8 cellular contexts compared by ENCODE assay signal in the genomic region with DNA sequence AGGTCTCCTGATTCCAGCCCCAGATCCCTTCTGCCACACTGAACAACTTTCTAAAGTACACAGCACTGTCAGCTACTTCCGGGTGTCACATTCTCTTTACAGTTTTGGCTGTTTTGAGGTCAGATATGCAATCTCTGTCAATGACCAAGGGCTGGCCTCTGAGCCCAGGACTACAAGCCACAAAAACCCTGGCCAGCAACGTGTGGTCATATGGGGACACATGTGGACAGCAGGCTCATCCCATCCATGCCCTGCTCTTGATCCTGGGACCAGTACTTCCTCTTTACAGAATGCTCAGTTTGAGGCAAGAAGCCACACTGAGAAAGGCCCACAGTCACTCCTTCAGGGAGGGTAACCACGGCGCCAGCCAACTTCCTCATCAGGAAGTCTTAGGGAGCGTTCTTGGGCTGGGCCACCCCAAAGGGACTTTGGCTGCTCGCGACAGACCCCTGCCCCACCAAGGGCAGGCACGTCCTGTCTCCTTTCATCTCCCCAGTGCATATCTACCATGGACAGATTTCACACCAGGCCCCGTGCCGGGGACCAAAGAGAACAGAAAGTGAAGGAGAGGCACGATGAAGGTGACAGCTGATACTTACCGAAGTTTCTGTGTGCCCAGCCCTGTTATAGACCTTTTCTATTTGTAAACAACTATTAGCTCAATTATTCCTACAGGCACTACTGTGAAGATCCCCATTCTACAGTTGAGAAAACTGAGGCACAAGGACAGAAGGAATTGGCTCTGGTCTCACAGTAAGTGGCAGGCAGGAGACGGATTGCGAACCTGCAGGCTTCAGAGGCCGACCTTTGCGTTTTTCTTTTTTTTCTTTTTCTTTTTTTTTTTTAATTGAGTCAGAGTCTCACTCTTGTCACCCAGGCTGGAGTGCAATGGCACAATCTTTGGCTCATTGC. TPM values are rescaled to one million over a fixed set of nuclear protein-coding genes. Genes with fewer than 3 reads are reported as not detected.
DNase-seq lines count a peak whose midpoint lies in the region; ATAC-seq, FAIRE-seq and TF ChIP-seq lines count a peak whose summit lies in the region.

No MANE protein-coding gene starts in this region.

- no TSS peak for BruUV-seq in endothelial cell of umbilical vein (replicated peaks; lab: Mats Ljungman, UMichigan)

- H3K4me1 ChIP-seq in endothelial cell of umbilical vein (ENCODE audit: control insufficient read depth, extremely low read depth, insufficient read depth, low read length) (peaks cover 2% of the 10 kb centered on the region), gastrocnemius medialis (no peaks in the 10 kb centered on the region)

- intact Hi-C loops in endothelial cell of umbilical vein (cut with micrococcal nuclease) (no loop called here), gastrocnemius medialis (cut with DNase I; ENCODE audit: low total_unique reads) (no loop called here)

- H3K4me3 ChIP-seq in endothelial cell of umbilical vein (replicated peaks in 1 of 3; ENCODE audit: insufficient read depth in 1 of 3, low read depth in 1 of 3, low read length in 3 of 3) (no peak overlapping the region), gastrocnemius medialis (no peak overlapping the region)

- H3K9ac ChIP-seq in endothelial cell of umbilical vein (replicated peaks; ENCODE audit: extremely low read depth, insufficient read depth, low read length): no peak overlapping the region

- H3K9me3 ChIP-seq in endothelial cell of umbilical vein (replicated peaks; ENCODE audit: control insufficient read depth, insufficient read depth, low read length): no peaks in the 10 kb centered on the region
- no peaks in the 10 kb centered on the region for H3K9me3 ChIP-seq in gastrocnemius medialis

- no peaks in the 10 kb centered on the region for H3K9me1 ChIP-seq in endothelial cell of umbilical vein (replicated peaks; ENCODE audit: control insufficient read depth, extremely low read depth, insufficient read depth, low read length)

- dilution Hi-C loops in endothelial cell of umbilical vein (cut with MboI; ENCODE audit: extremely low pct_ligation_motif_present, low sequenced_read_pairs): no loop called here

- H3K36me3 ChIP-seq in endothelial cell of umbilical vein (ENCODE audit: control insufficient read depth in 2 of 2, extremely low read depth in 1 of 2, insufficient read depth in 2 of 2, low read length in 2 of 2) (peaks cover 0 to 5% of the 10 kb centered on the region in 2 experiments), gastrocnemius medialis (peaks cover 0 to under 1% of the 10 kb centered on the region in 2 donors)

- in situ Hi-C loops in gastrocnemius medialis (cut with MboI; ENCODE audit: low sequenced_read_pairs in 4 of 4): no loop called here

- H3K79me2 ChIP-seq in endothelial cell of umbilical vein (ENCODE audit: control insufficient read depth, insufficient read depth, low read length): no peaks in the 10 kb centered on the region

- no peaks in the 10 kb centered on the region for H4K20me1 ChIP-seq in endothelial cell of umbilical vein (replicated peaks; ENCODE audit: control insufficient read depth, extremely low read depth, insufficient read depth, low read length)

- TF ChIP-seq POLR2A in endothelial cell of umbilical vein (IDR thresholded peaks at IDR 0.05; ENCODE audit: low read depth, low read length) (no peak), gastrocnemius medialis (IDR thresholded peaks at IDR 0.05) (no peak)

- POLR2A ChIA-PET in endothelial cell of umbilical vein (lab: Charles Lee): no interaction called here

- peak; percentile 33 for FAIRE-seq in endothelial cell of umbilical vein (lab: Jason Lieb, UNC)

- no peak overlapping the region for H3K4me2 ChIP-seq in endothelial cell of umbilical vein (ENCODE audit: insufficient read depth, low read length)

- DNase-seq in OCI-M2 (lab: John Stamatoyannopoulos, UW; ENCODE audit: unreplicated experiment) (peak; percentile 11), endothelial cell of umbilical vein (ENCODE audit: low read depth, low spot score) (no peak), gastrocnemius medialis (peak; percentile 27 to 50), iPS-NIHi11 (ENCODE audit: low spot score) (no peak), HuH-7 (ENCODE audit: low spot score) (no peak), iPS-NIHi7 (ENCODE audit: extremely low spot score) (no peak)

- CTCF ChIA-PET in endothelial cell of umbilical vein (lab: Charles Lee): interaction anchor here (0.6 kb wide), 1 partner anchor 38 kb away, joined by 4 read pairs; a partner anchor contains a TSS

- H2AFZ ChIP-seq in endothelial cell of umbilical vein (ENCODE audit: low read depth, low read length): no peak overlapping the region

- ATAC-seq in GM18520 (IDR thresholded peaks at IDR 0.05; ENCODE audit: unreplicated experiment) (peak; percentile 43), HG02642 (IDR thresholded peaks at IDR 0.05; ENCODE audit: poor library complexity, unreplicated experiment) (peak; percentile 62), gastrocnemius medialis (peak; percentile 36 to 46)

- H3K27me3 ChIP-seq in endothelial cell of umbilical vein (ENCODE audit: control insufficient read depth in 2 of 2, insufficient read depth in 2 of 2, low read length in 2 of 2) (no peaks in the 10 kb centered on the region), gastrocnemius medialis (no peaks in the 10 kb centered on the region)

- TF ChIP-seq CTCF in endothelial cell of umbilical vein (IDR thresholded peaks at IDR 0.05; ENCODE audit: extremely low read depth in 1 of 2, insufficient read depth in 1 of 2, low read depth in 1 of 2, low read length in 2 of 2) (no peak), gastrocnemius medialis (IDR thresholded peaks at IDR 0.05 in 4 of 5, conservative IDR thresholded peaks at IDR 0.05 in 1 of 5) (no peak)

- H3K27ac ChIP-seq in endothelial cell of umbilical vein (ENCODE audit: insufficient read depth, low read depth, low read length) (no peak overlapping the region), gastrocnemius medialis (peak overlapping the region in 2 of 4 donors; percentile 10 to 38)

TF ChIP-seq in endothelial cell of umbilical vein, 7 proteins besides CTCF, POLR2A, EP300 and RAD21:
- TF ChIP-seq POLR2AphosphoS5 (IDR thresholded peaks at IDR 0.05; ENCODE audit: insufficient read depth, low read depth, low read length) (no peak), MYC (IDR thresholded peaks at IDR 0.05; ENCODE audit: low read depth, low read length) (no peak)

RNA-seq across cellular contexts. Expression of a gene that starts 37.3 kb away (rescaled TPM):
- 47.2 and 57.9 TPM in 2 replicates for total RNA-seq in endothelial cell of umbilical vein
- polyA plus RNA-seq in endothelial cell of umbilical vein: 16.9 and 17.9 TPM in 2 replicates
- polyA plus RNA-seq in endothelial cell of umbilical vein (2011; cell fraction: cytosol; rRNA removed): 11.2 and 12.3 TPM in 2 replicates
- polyA plus RNA-seq in endothelial cell of umbilical vein (2011; cell fraction: nucleus; rRNA removed): 41.5 and 48.7 TPM in 2 replicates
- 19.2 and 19.5 TPM in 2 replicates for polyA plus RNA-seq in endothelial cell of umbilical vein (2012)
- 40.4 and 49.6 TPM in 2 replicates for polyA minus RNA-seq in endothelial cell of umbilical vein
- 13.5 TPM for polyA minus RNA-seq in endothelial cell of umbilical vein (2011; cell fraction: cytosol; rRNA and poly(A)+ RNA removed)
- 42.8 and 54.3 TPM in 2 replicates for polyA minus RNA-seq in endothelial cell of umbilical vein (2011; cell fraction: nucleus; rRNA and poly(A)+ RNA removed)
- 10 to 100 TPM in 1 of 4 donors, 1 to 10 TPM in 3; 5.4 to 18.3 (median 5.7) TPM for total RNA-seq in gastrocnemius medialis

RNA-seq across cellular contexts. Expression of a gene that starts 43.2 kb away (rescaled TPM):
- total RNA-seq in endothelial cell of umbilical vein (not detected in 2 replicates), gastrocnemius medialis (not detected)
- not detected in 2 replicates for polyA plus RNA-seq in endothelial cell of umbilical vein
- not detected in 2 replicates for polyA plus RNA-seq in endothelial cell of umbilical vein (2011; cell fraction: cytosol; rRNA removed)
- polyA plus RNA-seq in endothelial cell of umbilical vein (2011; cell fraction: nucleus; rRNA removed): not detected in 2 replicates
- not detected in 2 replicates for polyA plus RNA-seq in endothelial cell of umbilical vein (2012)
- not detected in 2 replicates for polyA minus RNA-seq in endothelial cell of umbilical vein
- polyA minus RNA-seq in endothelial cell of umbilical vein (2011; cell fraction: cytosol; rRNA and poly(A)+ RNA removed): not detected
- not detected in 2 replicates for polyA minus RNA-seq in endothelial cell of umbilical vein (2011; cell fraction: nucleus; rRNA and poly(A)+ RNA removed)

Comparison
In these comparisons a context has a peak if more than half of its experiments do, and no peak if none do; other contexts are left out.
1. DNase-seq: peak in OCI-M2 (single experiment) and gastrocnemius medialis (2 of 2); none in endothelial cell of umbilical vein (single experiment), iPS-NIHi11 (single experiment), HuH-7 (single experiment) and iPS-NIHi7 (single experiment).
2. Peak in every context shown above with its lines, with median percentiles within 50 percentile points of each other: ATAC-seq.